9 cellular contexts compared by ENCODE assay signal in genomic region chr13:113291997-113292862, GRCh38.
DNase-seq lines count a peak whose midpoint lies in the region; ATAC-seq lines count a peak whose summit lies in the region.
"Had no signal": no experiment of that assay in that cellular context is flagged by ENCODE, and none has a peak within 500 bp of the region (broad histone marks: within the 10 kb centered on the region; RNA-seq: fewer than 3 reads in every experiment).

No MANE protein-coding gene starts in this region.

- peaks cover 24% of the 10 kb centered on the region for H3K27me3 ChIP-seq in adipocyte (replicated peaks; ENCODE audit: control insufficient read depth, insufficient read depth, low read length)
- H3K27me3 ChIP-seq: ovary had no signal

- H3K9ac ChIP-seq in adipocyte (ENCODE audit: low read length) = peak overlapping the region; percentile 62

- H3K36me3 ChIP-seq in adipocyte (ENCODE audit: control insufficient read depth, insufficient read depth, low read length, severe bottlenecking) = no peaks in the 10 kb centered on the region
- H3K36me3 ChIP-seq: ovary had no signal

- H3K9me3 ChIP-seq in adipocyte (ENCODE audit: control insufficient read depth, low read length) = no peaks in the 10 kb centered on the region
- H3K9me3 ChIP-seq: ovary had no signal

- peak; percentile 25 for ATAC-seq in stimulated activated naive CD8-positive, alpha-beta T cell treated with anti-CD3 and anti-CD28 coated beads, Interleukin-15, Interleukin-2, amounts not matched to agents 100 U/mL and 50 U/mL, for 24 hours
- ATAC-seq in GM21723 (IDR thresholded peaks at IDR 0.05; ENCODE audit: unreplicated experiment) (no peak), HG02588 (IDR thresholded peaks at IDR 0.05; ENCODE audit: unreplicated experiment) (no peak), GM21360 (IDR thresholded peaks at IDR 0.05; ENCODE audit: unreplicated experiment) (no peak)

- H3K4me1 ChIP-seq in adipocyte (ENCODE audit: control insufficient read depth, insufficient read depth, low read length) = peaks cover 11% of the 10 kb centered on the region

- H3K4me3 ChIP-seq in adipocyte (ENCODE audit: low read length) = peak overlapping the region; percentile 72
- H3K4me3 ChIP-seq: ovary had no signal

- DNase-seq in EL = peak; percentile 25
- DNase-seq in NCI-H1105 treated with DMSO at 0.1 percent for 48 hours (lab: John Stamatoyannopoulos, UW) = peak; percentile 56
- peak; percentile 68 for DNase-seq in adipocyte (ENCODE audit: low read depth)
- DNase-seq in iris pigment epithelial cell (ENCODE audit: low read depth) = peak; percentile 32
- DNase-seq in stimulated activated naive CD8-positive, alpha-beta T cell treated with anti-CD3 and anti-CD28 coated beads, Interleukin-15, Interleukin-2, amounts not matched to agents 100 U/mL and 50 U/mL, for 24 hours = peak; percentile 36
